Comparison of ENCODE assay signal across 13 cellular contexts in the genomic region with DNA sequence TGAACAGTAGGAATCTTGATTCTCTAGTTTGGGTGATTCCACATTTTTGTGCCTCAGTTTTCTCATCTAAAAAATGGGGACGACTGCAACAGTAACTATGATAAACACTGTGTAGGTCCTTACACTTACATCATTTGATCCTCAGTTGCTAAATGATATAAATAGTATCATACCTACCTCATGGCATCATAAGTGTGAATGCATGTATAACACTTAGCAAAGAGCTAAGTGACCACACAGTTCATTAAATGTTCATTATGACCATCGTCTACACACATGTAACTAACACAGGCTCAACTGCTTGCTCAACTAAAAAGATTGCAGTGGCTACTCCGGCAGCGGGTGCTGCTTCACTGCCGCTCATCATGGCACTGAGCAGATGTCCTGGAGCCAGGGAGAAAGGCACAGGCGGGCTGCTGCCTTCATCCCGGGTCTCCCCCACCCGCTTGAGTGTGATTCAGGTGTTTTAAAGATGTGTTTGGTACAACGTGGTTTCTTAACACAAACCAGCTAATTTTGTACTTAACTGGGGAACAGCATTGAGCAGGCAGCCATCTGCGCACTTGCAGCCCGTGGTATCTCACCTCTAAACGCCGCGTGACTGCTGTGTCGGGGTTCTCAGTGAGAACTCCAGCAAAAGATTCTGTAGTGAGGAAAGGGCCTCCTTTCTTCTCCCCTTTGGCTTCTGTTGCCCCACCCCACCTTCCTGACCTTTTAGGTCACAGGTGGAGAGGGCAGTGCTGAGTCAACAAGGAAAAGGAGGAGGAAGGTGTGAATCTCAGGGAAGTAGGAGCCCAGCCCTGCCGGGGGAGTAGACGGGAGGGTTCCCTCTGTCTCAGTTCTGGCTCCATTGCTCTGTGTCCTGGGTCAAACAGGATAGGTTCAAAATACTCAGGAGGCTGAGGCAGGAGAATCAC. TPM values are rescaled to one million over a fixed set of nuclear protein-coding genes. Genes with fewer than 3 reads are reported as not detected.
DNase-seq lines count a peak whose midpoint lies in the region; ATAC-seq and TF ChIP-seq lines count a peak whose summit lies in the region.
"Had no signal": no experiment of that assay in that cellular context is flagged by ENCODE, and none has a peak within 500 bp of the region (broad histone marks: within the 10 kb centered on the region; RNA-seq: fewer than 3 reads in every experiment).

No MANE protein-coding gene starts in this region.

- no peak overlapping the region for H2BK120ac ChIP-seq in mesendoderm (ENCODE audit: low read depth, low read length)

- H3K27me3 Mint-ChIP-seq in activated T-helper 2 cell treated with anti-CD3 and anti-CD28 coated beads, Interferon-gamma antibody, Interleukin-2, Interleukin-4, amounts not matched to agents 10 μg/mL and 5 μg/mL and 100 μg/mL, durations not matched to agents 14 hours and 24 hours and 36 hours (ENCODE audit: low read depth): no peaks in the 10 kb centered on the region
- H3K27me3 Mint-ChIP-seq in osteocyte (ENCODE audit: unreplicated experiment): no peaks in the 10 kb centered on the region
- H3K27me3 Mint-ChIP-seq: memory B cell had no signal

- ATAC-seq in heart right ventricle: no peak
- no peak for ATAC-seq in left cardiac atrium

- DNase-seq in heart right ventricle (no peak), left cardiac atrium (no peak), mesendoderm (peak; percentile 79), transverse colon (no peak), dedifferentiated amniotic fluid mesenchymal stem cell (ENCODE audit: extremely low spot score) (no peak), HuH-7 (ENCODE audit: low spot score) (no peak), osteocyte (ENCODE audit: extremely low spot score, unreplicated experiment) (no peak)
- no peak for DNase-seq in activated T-helper 2 cell treated with anti-CD3 and anti-CD28 coated beads, Interferon-gamma antibody, Interleukin-2, Interleukin-4, amounts not matched to agents 10 μg/mL and 5 μg/mL and 100 μg/mL, durations not matched to agents 14 hours and 24 hours and 36 hours (ENCODE audit: low spot score)
- DNase-seq: BE2C, head of caudate nucleus, SHP77 treated with DMSO at 0.1 percent for 48 hours had no signal

- in situ Hi-C loops in transverse colon (cut with MboI; ENCODE audit: low pct_ligation_motif_present in 1 of 4, low pct_unique_long_range_greater_than_20kb in 1 of 4, low sequenced_read_pairs in 3 of 4): no loop called here

- H2BK5ac ChIP-seq in mesendoderm (ENCODE audit: low read length): no peak overlapping the region

- H3K79me2 ChIP-seq in mesendoderm (ENCODE audit: control insufficient read depth, insufficient read depth, low read length): no peaks in the 10 kb centered on the region

- H3K4me1 Mint-ChIP-seq in activated T-helper 2 cell treated with anti-CD3 and anti-CD28 coated beads, Interferon-gamma antibody, Interleukin-2, Interleukin-4, amounts not matched to agents 10 μg/mL and 5 μg/mL and 100 μg/mL, durations not matched to agents 14 hours and 24 hours and 36 hours (ENCODE audit: low read depth): peaks cover 14% of the 10 kb centered on the region
- peaks cover 7% of the 10 kb centered on the region for H3K4me1 Mint-ChIP-seq in osteocyte (ENCODE audit: unreplicated experiment)

- H3K4me3 ChIP-seq in heart right ventricle (no peak overlapping the region), mesendoderm (ENCODE audit: low read length) (no peak overlapping the region), transverse colon (no peak overlapping the region)

- peaks cover 46% of the 10 kb centered on the region for H3K36me3 Mint-ChIP-seq in activated T-helper 2 cell treated with anti-CD3 and anti-CD28 coated beads, Interferon-gamma antibody, Interleukin-2, Interleukin-4, amounts not matched to agents 10 μg/mL and 5 μg/mL and 100 μg/mL, durations not matched to agents 14 hours and 24 hours and 36 hours (ENCODE audit: low read depth)
- peaks cover 22% of the 10 kb centered on the region for H3K36me3 Mint-ChIP-seq in osteocyte (ENCODE audit: unreplicated experiment)

- H3K18ac ChIP-seq in mesendoderm (ENCODE audit: low read length): no peak overlapping the region

- H3K4ac ChIP-seq in mesendoderm (ENCODE audit: low read depth, low read length): no peak overlapping the region

- H3K4me1 ChIP-seq in heart right ventricle (peaks cover 0 to 46% (median 30%) of the 10 kb centered on the region in 9 donors), mesendoderm (ENCODE audit: control insufficient read depth, low read depth, low read length) (no peaks in the 10 kb centered on the region), transverse colon (peaks cover 7 to 41% (median 24%) of the 10 kb centered on the region in 4 donors)
- H3K4me1 ChIP-seq: BE2C had no signal

- H3K9ac ChIP-seq in mesendoderm (ENCODE audit: low read length): no peak overlapping the region

- no peak for TF ChIP-seq EP300 in transverse colon (IDR thresholded peaks at IDR 0.05; ENCODE audit: low read depth)

- H3K27ac ChIP-seq in heart right ventricle: peak overlapping the region; percentile 7 to 89 (median 64)
- no peak overlapping the region for H3K27ac ChIP-seq in mesendoderm (ENCODE audit: low read depth, low read length)
- H3K27ac ChIP-seq in transverse colon: peak overlapping the region; percentile 69 to 82 (median 78)

- H4K5ac ChIP-seq in mesendoderm (ENCODE audit: low read length): no peak overlapping the region

- no peak overlapping the region for H2AK5ac ChIP-seq in mesendoderm (ENCODE audit: low read length)

- peak overlapping the region; percentile 26 for H3K4me3 Mint-ChIP-seq in activated T-helper 2 cell treated with anti-CD3 and anti-CD28 coated beads, Interferon-gamma antibody, Interleukin-2, Interleukin-4, amounts not matched to agents 10 μg/mL and 5 μg/mL and 100 μg/mL, durations not matched to agents 14 hours and 24 hours and 36 hours (ENCODE audit: low read depth)
- H3K4me3 Mint-ChIP-seq in osteocyte (ENCODE audit: unreplicated experiment): no peak overlapping the region

- no peak overlapping the region for H3K23ac ChIP-seq in mesendoderm (ENCODE audit: low read length)

- intact Hi-C loops in heart right ventricle (cut with DNase I): loop anchor here in 9 of 10 donors (2.0 to 10.0 kb wide), 12 partner anchors 91 to 299 kb away; partner anchors contain the start of genes FAM98C (in 7 of the 9), ECH1 (in 2 of the 9), MRPS12 (in 2 of the 9) and SARS2 (in 2 of the 9)
- intact Hi-C loops in left cardiac atrium (cut with DNase I): no loop called here
- intact Hi-C loops in activated T-helper 2 cell treated with anti-CD3 and anti-CD28 coated beads, Interferon-gamma antibody, Interleukin-2, Interleukin-4, amounts not matched to agents 10 μg/mL and 5 μg/mL and 100 μg/mL, durations not matched to agents 14 hours and 24 hours and 36 hours (cut with micrococcal nuclease): loop anchor here (1.0 to 5.0 kb wide), 2 partner anchors 233 to 295 kb away; partner anchors contain the start of genes FAM98C, MRPS12 and SARS2
- intact Hi-C loops in transverse colon (cut with DNase I; ENCODE audit: low total_unique reads): loop anchor here (10.0 kb wide), 1 partner anchor 231 kb away; the partner anchor contains the start of gene FAM98C

- 84 to 85% methylated on average over 17 of the region's 17 CpGs for WGBS in heart right ventricle, 2 donors
- no CpG with 5 or more reads among the region's 17 CpGs for WGBS in mesendoderm (ENCODE audit: extremely low coverage, insufficient coverage, low lambda C conversion rate)
- 78 to 86% methylated on average over 8 to 17 of the region's 17 CpGs for WGBS in transverse colon (ENCODE audit: low coverage in 1 of 2), 2 donors

- H3K9me3 Mint-ChIP-seq in activated T-helper 2 cell treated with anti-CD3 and anti-CD28 coated beads, Interferon-gamma antibody, Interleukin-2, Interleukin-4, amounts not matched to agents 10 μg/mL and 5 μg/mL and 100 μg/mL, durations not matched to agents 14 hours and 24 hours and 36 hours: no peaks in the 10 kb centered on the region
- no peaks in the 10 kb centered on the region for H3K9me3 Mint-ChIP-seq in osteocyte (ENCODE audit: unreplicated experiment)
- H3K9me3 Mint-ChIP-seq: memory B cell had no signal

- peak overlapping the region; percentile 17 for H3K56ac ChIP-seq in mesendoderm (ENCODE audit: low read length)

- H3K27ac Mint-ChIP-seq in activated T-helper 2 cell treated with anti-CD3 and anti-CD28 coated beads, Interferon-gamma antibody, Interleukin-2, Interleukin-4, amounts not matched to agents 10 μg/mL and 5 μg/mL and 100 μg/mL, durations not matched to agents 14 hours and 24 hours and 36 hours: peak overlapping the region; percentile 49
- H3K27ac Mint-ChIP-seq in osteocyte (ENCODE audit: unreplicated experiment): no peak overlapping the region

- TF ChIP-seq POLR2A in transverse colon (IDR thresholded peaks at IDR 0.05): no peak

- H3K36me3 ChIP-seq in heart right ventricle: peaks cover 0 to 81% (median 26%) of the 10 kb centered on the region in 9 donors
- H3K36me3 ChIP-seq in mesendoderm (ENCODE audit: control insufficient read depth, insufficient read depth, low read length): peaks cover 14% of the 10 kb centered on the region
- H3K36me3 ChIP-seq in transverse colon: peaks cover 0 to 18% (median 8%) of the 10 kb centered on the region in 4 donors

- TF ChIP-seq CTCF in heart right ventricle (IDR thresholded peaks at IDR 0.05): no peak
- TF ChIP-seq CTCF in transverse colon (IDR thresholded peaks at IDR 0.05): no peak
- no peak for TF ChIP-seq CTCF in osteocyte (IDR thresholded peaks at IDR 0.05)

- no peaks in the 10 kb centered on the region for H3K27me3 ChIP-seq in heart right ventricle
- no peaks in the 10 kb centered on the region for H3K27me3 ChIP-seq in mesendoderm (ENCODE audit: insufficient read depth, low read length, poor library complexity)
- no peaks in the 10 kb centered on the region for H3K27me3 ChIP-seq in transverse colon
- H3K27me3 ChIP-seq: BE2C had no signal

- peaks cover 6% of the 10 kb centered on the region for H3K79me1 ChIP-seq in mesendoderm (ENCODE audit: low read length)

- no peak overlapping the region for H2BK15ac ChIP-seq in mesendoderm (replicated peaks; ENCODE audit: low read depth)

- no peak overlapping the region for H4K8ac ChIP-seq in mesendoderm (ENCODE audit: low read depth, low read length)

- no peaks in the 10 kb centered on the region for H3K9me3 ChIP-seq in heart right ventricle
- no peaks in the 10 kb centered on the region for H3K9me3 ChIP-seq in transverse colon
- H3K9me3 ChIP-seq: BE2C had no signal

- no peak overlapping the region for H3K4me2 ChIP-seq in mesendoderm (ENCODE audit: low read length)

RNA-seq across cellular contexts. Expression of gene ACTN4, which starts 11.7 kb away (rescaled TPM):
- total RNA-seq in heart right ventricle (100 to 1,000 TPM; 129 to 291 (median 149) TPM), left cardiac atrium (100 to 1,000 TPM; 160 to 333 TPM), transverse colon (1,000 to 10,000 TPM in 1 of 4 donors, 100 to 1,000 TPM in 3; 458 to 1,080 (median 723) TPM), osteocyte (525 and 560 TPM in 2 replicates)
- polyA plus RNA-seq in heart right ventricle: 100 to 1,000 TPM in 1 of 2 donors, 10 to 100 TPM in 1; 92.4 to 189 TPM
- 329 and 334 TPM in 2 replicates for total RNA-seq in activated T-helper 2 cell treated with anti-CD3 and anti-CD28 coated beads, Interferon-gamma antibody, Interleukin-2, Interleukin-4, amounts not matched to agents 10 μg/mL and 5 μg/mL and 100 μg/mL, durations not matched to agents 14 hours and 24 hours and 36 hours
- polyA plus RNA-seq in mesendoderm (2013, experiment 1 of 2): 294 TPM
- polyA plus RNA-seq in mesendoderm (2013, experiment 2 of 2): 302 TPM

RNA-seq across cellular contexts. Expression of gene EIF3K, which starts 16.8 kb away (rescaled TPM):
- 100 to 1,000 TPM; 505 to 677 (median 631) TPM for total RNA-seq in heart right ventricle
- polyA plus RNA-seq in heart right ventricle: 100 to 1,000 TPM; 572 to 845 TPM
- total RNA-seq in left cardiac atrium: 100 to 1,000 TPM; 515 to 563 TPM
- total RNA-seq in activated T-helper 2 cell treated with anti-CD3 and anti-CD28 coated beads, Interferon-gamma antibody, Interleukin-2, Interleukin-4, amounts not matched to agents 10 μg/mL and 5 μg/mL and 100 μg/mL, durations not matched to agents 14 hours and 24 hours and 36 hours: 285 and 287 TPM in 2 replicates
- 422 TPM for polyA plus RNA-seq in mesendoderm (2013, experiment 1 of 2)
- polyA plus RNA-seq in mesendoderm (2013, experiment 2 of 2): 421 TPM
- total RNA-seq in transverse colon: 100 to 1,000 TPM; 267 to 660 (median 460) TPM
- 258 and 262 TPM in 2 replicates for total RNA-seq in osteocyte

RNA-seq across cellular contexts. Expression of gene MAP4K1, which starts 18.0 kb away (rescaled TPM):
- 1 to 10 TPM in 8 of 10 donors, under 1 TPM in 2; 0.52 to 9.1 (median 1.5) TPM for total RNA-seq in heart right ventricle
- polyA plus RNA-seq in heart right ventricle: 1 to 10 TPM in 1 of 2 donors, under 1 TPM in 1; 0.99 to 2.1 TPM
- 1 to 10 TPM; 3.1 TPM for total RNA-seq in left cardiac atrium
- 181 and 187 TPM in 2 replicates for total RNA-seq in activated T-helper 2 cell treated with anti-CD3 and anti-CD28 coated beads, Interferon-gamma antibody, Interleukin-2, Interleukin-4, amounts not matched to agents 10 μg/mL and 5 μg/mL and 100 μg/mL, durations not matched to agents 14 hours and 24 hours and 36 hours
- 9.1 TPM for polyA plus RNA-seq in mesendoderm (2013, experiment 1 of 2)
- polyA plus RNA-seq in mesendoderm (2013, experiment 2 of 2): 8.6 TPM
- total RNA-seq in transverse colon: 10 to 100 TPM in 2 of 4 donors, 1 to 10 TPM in 1, not detected in 1; 4.0 to 49.0 (median 11.1) TPM
- 2.1 and 3.1 TPM in 2 replicates for total RNA-seq in osteocyte
- total RNA-seq: dermis microvascular lymphatic vessel endothelial cell had no signal

Comparison
In these comparisons a context has a peak if more than half of its experiments do, and no peak if none do; other contexts are left out.
1. intact Hi-C loops: an anchor here in heart right ventricle (2.0 to 10.0 kb wide), activated T-helper 2 cell treated with anti-CD3 and anti-CD28 coated beads, Interferon-gamma antibody, Interleukin-2, Interleukin-4, amounts not matched to agents 10 μg/mL and 5 μg/mL and 100 μg/mL, durations not matched to agents 14 hours and 24 hours and 36 hours (1.0 to 5.0 kb wide) and transverse colon (10.0 kb wide); none called in left cardiac atrium.